In genomic region chr1:25700626-25701025, GRCh38 we compare ENCODE assay signal across 11 cellular contexts.
DNase-seq lines count a peak whose midpoint lies in the region; ATAC-seq and TF ChIP-seq lines count a peak whose summit lies in the region.
"Had no signal": no experiment of that assay in that cellular context is flagged by ENCODE, and none has a peak within 500 bp of the region (broad histone marks: within the 10 kb centered on the region; RNA-seq: fewer than 3 reads in every experiment).

No MANE protein-coding gene starts in this region.

- ATAC-seq in heart right ventricle: peak; percentile 4 to 53 (median 24)
- no peak for ATAC-seq in gastrocnemius medialis
- ATAC-seq in lower lobe of right lung: no peak
- no peak for ATAC-seq in HG03442 (IDR thresholded peaks at IDR 0.05; ENCODE audit: unreplicated experiment)
- no peak for ATAC-seq in HG02610 (IDR thresholded peaks at IDR 0.05; ENCODE audit: unreplicated experiment)
- ATAC-seq in HG03139 (IDR thresholded peaks at IDR 0.05; ENCODE audit: unreplicated experiment): no peak

- H3K27me3 ChIP-seq in heart right ventricle (no peaks in the 10 kb centered on the region), gastrocnemius medialis (no peaks in the 10 kb centered on the region), lower lobe of right lung (ENCODE audit: low read depth) (no peaks in the 10 kb centered on the region)
- H3K27me3 ChIP-seq: breast epithelium had no signal

- H3K4me3 ChIP-seq in heart right ventricle (no peak overlapping the region), gastrocnemius medialis (no peak overlapping the region), lower lobe of right lung (no peak overlapping the region)
- H3K4me3 ChIP-seq: breast epithelium, prostate gland had no signal

- 67 to 73% (median 71%) methylated on average over 7 of the region's 7 CpGs for WGBS in adipose tissue, 3 donors
- WGBS in heart right ventricle, 2 donors: 37 to 54% methylated on average over 7 of the region's 7 CpGs

- DNase-seq in heart right ventricle (peak in 1 of 2 donors; percentile 34), gastrocnemius medialis (no peak), lower lobe of right lung (no peak)
- DNase-seq: stimulated activated CD8-positive, alpha-beta memory T cell treated with anti-CD3 and anti-CD28 coated beads, Interleukin-4, amount 100 ng/mL, for 48 hours had no signal

- TF ChIP-seq POLR2A in gastrocnemius medialis (IDR thresholded peaks at IDR 0.05): no peak

- H3K27ac ChIP-seq in adipose tissue (ENCODE audit: low read depth, low read length) (peak overlapping the region; percentile 11), heart right ventricle (peak overlapping the region; percentile 78 to 96 (median 89)), gastrocnemius medialis (peak overlapping the region; percentile 84 to 92 (median 87)), lower lobe of right lung (no peak overlapping the region)

- intact Hi-C loops in heart right ventricle (cut with DNase I): loop anchor here in 4 of 10 donors (5.0 to 10.0 kb wide), 5 partner anchors 37 to 158 kb away; partner anchors contain the start of genes LDLRAP1 (in 1 of the 4) and MAN1C1 (in 1 of the 4)
- intact Hi-C loops in gastrocnemius medialis (cut with DNase I; ENCODE audit: low total_unique reads): loop anchor here (1.0 to 2.0 kb wide), 3 partner anchors 42 to 84 kb away; partner anchors contain the start of gene MAN1C1
- intact Hi-C loops in lower lobe of right lung (cut with DNase I): no loop called here

- TF ChIP-seq CTCF in GM12873 (IDR thresholded peaks at IDR 0.05; ENCODE audit: insufficient read depth, low read depth, low read length, missing control alignments): peak; percentile 3
- TF ChIP-seq CTCF in heart right ventricle (IDR thresholded peaks at IDR 0.05): peak in 4 of 9 donors; percentile 15 to 38 (median 23)
- TF ChIP-seq CTCF in gastrocnemius medialis (IDR thresholded peaks at IDR 0.05 in 4 of 5, conservative IDR thresholded peaks at IDR 0.05 in 1 of 5): peak in 1 of 5 experiments; percentile 18
- no peak for TF ChIP-seq CTCF in lower lobe of right lung (IDR thresholded peaks at IDR 0.05)

- in situ Hi-C loops in gastrocnemius medialis (cut with MboI; ENCODE audit: low sequenced_read_pairs in 4 of 4): no loop called here

- no peaks in the 10 kb centered on the region for H3K9me3 ChIP-seq in heart right ventricle
- H3K9me3 ChIP-seq in gastrocnemius medialis: no peaks in the 10 kb centered on the region
- no peaks in the 10 kb centered on the region for H3K9me3 ChIP-seq in lower lobe of right lung
- H3K9me3 ChIP-seq: breast epithelium, prostate gland had no signal

- H3K36me3 ChIP-seq in heart right ventricle (no peaks in the 10 kb centered on the region), gastrocnemius medialis (no peaks in the 10 kb centered on the region), lower lobe of right lung (no peaks in the 10 kb centered on the region)
- H3K36me3 ChIP-seq: breast epithelium, prostate gland had no signal

- H3K4me1 ChIP-seq in heart right ventricle (peaks cover 25 to 98% (median 86%) of the 10 kb centered on the region in 9 donors), gastrocnemius medialis (peaks cover 41 to 43% of the 10 kb centered on the region in 2 donors), lower lobe of right lung (peaks cover 52% of the 10 kb centered on the region)

Comparison
In these comparisons a context has a peak if more than half of its experiments do, and no peak if none do; other contexts are left out.
1. ATAC-seq: peak in heart right ventricle (8 of 8); none in gastrocnemius medialis (0 of 2), lower lobe of right lung (0 of 2), HG03442 (single experiment), HG02610 (single experiment) and HG03139 (single experiment).